ENCODE assay signal across 8 cellular contexts in the genomic region with DNA sequence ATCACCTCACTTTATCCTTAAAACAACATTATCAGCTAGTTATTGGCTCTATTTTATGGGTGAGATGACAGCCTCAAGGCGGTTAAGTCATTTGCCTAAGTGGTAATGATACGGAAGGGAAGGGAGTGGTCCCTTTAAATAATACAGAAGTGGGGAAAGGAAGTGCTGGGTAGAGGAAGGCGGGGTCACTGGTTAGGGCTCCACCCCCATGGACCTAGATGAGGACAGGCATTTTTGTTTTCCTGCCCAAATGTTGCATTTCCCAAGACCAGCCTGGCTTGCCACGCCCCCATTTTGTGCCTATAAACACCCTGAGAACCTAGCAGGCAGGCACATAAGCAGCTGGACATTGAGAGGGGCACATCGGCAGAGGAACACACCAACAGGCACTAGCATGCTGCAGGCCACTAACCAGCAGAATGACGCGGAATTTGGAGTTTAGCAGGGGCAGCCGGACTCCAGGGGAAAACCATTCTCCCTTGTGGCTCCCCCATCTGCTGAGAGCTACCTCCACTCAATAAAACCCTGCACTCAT.
DNase-seq lines count a peak whose midpoint lies in the region; FAIRE-seq and TF ChIP-seq lines count a peak whose summit lies in the region.

No MANE protein-coding gene starts in this region.

- TF ChIP-seq EP300 in H1 (IDR thresholded peaks at IDR 0.05; ENCODE audit: borderline replicate concordance in 1 of 2, low read depth in 2 of 2, low read length in 2 of 2), result no peak

- TF ChIP-seq CTCF in H1 (IDR thresholded peaks at IDR 0.05; ENCODE audit: control extremely low read depth in 1 of 3, insufficient read depth in 1 of 3, low read depth in 1 of 3, low read length in 3 of 3) (no peak), osteoblast (IDR thresholded peaks at IDR 0.05; ENCODE audit: extremely low read depth, low read depth, low read length) (no peak)

- no peak for FAIRE-seq in H1 (lab: Jason Lieb, UNC)

- H4K20me1 ChIP-seq in H1 (replicated peaks in 1 of 2; ENCODE audit: control insufficient read depth in 1 of 2, insufficient read depth in 2 of 2, low read length in 2 of 2) (no peaks in the 10 kb centered on the region), osteoblast (ENCODE audit: insufficient read depth, low read length) (no peaks in the 10 kb centered on the region)

- H3K9me3 ChIP-seq in H1 (ENCODE audit: insufficient read depth in 2 of 2, low read depth in 1 of 2, low read length in 1 of 2), result no peaks in the 10 kb centered on the region
- no peaks in the 10 kb centered on the region for H3K9me3 ChIP-seq in osteoblast (ENCODE audit: low read depth, low read length)

- H4K5ac ChIP-seq in H1 (ENCODE audit: insufficient read length, low read depth, low read length), result peak overlapping the region; percentile 24

- no peak overlapping the region for H3K23ac ChIP-seq in H1 (ENCODE audit: insufficient read length)

- H3K56ac ChIP-seq in H1 (replicated peaks; ENCODE audit: insufficient read length, low read depth, low read length), result no peak overlapping the region

- H2BK5ac ChIP-seq in H1 (ENCODE audit: low read depth, low read length), result peak overlapping the region; percentile 29; the same call in 1 of the 2 replicates

- 81% methylated on average over 8 of the region's 8 CpGs; no CpG with 5 or more reads in 1 of the 2 experiments for WGBS in H1 (ENCODE audit: extremely low coverage in 1 of 2, insufficient coverage in 1 of 2, insufficient read length in 1 of 2, insufficient replicate concordance in 2 of 2, low coverage in 1 of 2, low lambda C conversion rate in 2 of 2, missing lambda C conversion rate in 1 of 2), 2 experiments

- H2AFZ ChIP-seq in H1 (ENCODE audit: low read length) (peak overlapping the region; percentile 89), osteoblast (ENCODE audit: low read length) (no peak overlapping the region)

- 0 out of 2 replicates have a peak overlapping the region, but pooled peaks have one; percentile 64 for H3K18ac ChIP-seq in H1 (ENCODE audit: extremely low read depth, low read length)

- H3K4ac ChIP-seq in H1 (replicated peaks; ENCODE audit: insufficient read length, low read depth, low read length), result no peak overlapping the region

- no peaks in the 10 kb centered on the region for H3K79me1 ChIP-seq in H1 (ENCODE audit: low read depth, low read length)

- CTCF ChIA-PET in H1 (lab: Charles Lee; ENCODE audit: partially characterized antibody), result no interaction called here

- no peak overlapping the region for H2BK20ac ChIP-seq in H1 (ENCODE audit: low read length)

- H3K4me1 ChIP-seq in H1 (replicated peaks in 1 of 4; ENCODE audit: control insufficient read depth in 3 of 4, insufficient read depth in 4 of 4, low read length in 3 of 4) (peaks cover 0 to 8% (median 5%) of the 10 kb centered on the region in 4 experiments; a peak in 4 of 7 replicates), osteoblast (ENCODE audit: insufficient read depth, low read length) (peaks cover 67% of the 10 kb centered on the region)

- no peak overlapping the region for H3K27ac ChIP-seq in H1 (ENCODE audit: low read depth, low read length)
- peak overlapping the region; percentile 85 for H3K27ac ChIP-seq in osteoblast (ENCODE audit: low read depth, low read length)

- TF ChIP-seq POLR2A in H1 (IDR thresholded peaks at IDR 0.05; ENCODE audit: control extremely low read depth in 1 of 2, low read depth in 2 of 2, low read length in 2 of 2), result no peak

- H2BK15ac ChIP-seq in H1 (ENCODE audit: low read length), result peak overlapping the region; percentile 89; the same call in 1 of the 2 replicates

- H3K9ac ChIP-seq in H1 (replicated peaks in 1 of 4; ENCODE audit: extremely low read depth in 1 of 4, low read depth in 3 of 4, low read length in 3 of 4), result no peak overlapping the region

- no peak overlapping the region for H2AK5ac ChIP-seq in H1 (ENCODE audit: low read depth, low read length)

- H3K4me2 ChIP-seq in H1 (ENCODE audit: insufficient read depth in 1 of 2, low read depth in 2 of 2, low read length in 2 of 2) (peak overlapping the region; percentile 37 to 47), osteoblast (ENCODE audit: insufficient read depth, low read length) (peak overlapping the region; percentile 80)

- POLR2A ChIA-PET in H1 (lab: Charles Lee; ENCODE audit: partially characterized antibody), result no interaction called here

- DNase-seq in GDM1 (lab: John Stamatoyannopoulos, UW) (peak; percentile 10), NCI-H2227 treated with DMSO at 0.1 percent for 48 hours (lab: John Stamatoyannopoulos, UW) (peak; percentile 59), H1 (ENCODE audit: low read depth in 1 of 2, low spot score in 2 of 2) (peak in 1 of 2 experiments; percentile 47), osteoblast (ENCODE audit: insufficient read length, low spot score, missing footprints) (no peak), NCI-H146 (lab: John Stamatoyannopoulos, UW) (no peak), cerebellum (ENCODE audit: low spot score) (no peak)
- no peak for DNase-seq in activated naive CD4-positive, alpha-beta T cell treated with Interleukin-2 at 50 U/mL for 16 hours
- no peak for DNase-seq in activated CD8-positive, alpha-beta memory T cell treated with anti-CD3 and anti-CD28 coated beads for 24 hours

- H3K79me2 ChIP-seq in H1 (ENCODE audit: control insufficient read depth in 1 of 2, insufficient read depth in 2 of 2, low read length in 2 of 2) (no peaks in the 10 kb centered on the region), osteoblast (ENCODE audit: insufficient read depth, low read length) (peaks cover 98% of the 10 kb centered on the region)

- H4K91ac ChIP-seq in H1 (replicated peaks; ENCODE audit: insufficient read length, low read length), result no peak overlapping the region

- no peak overlapping the region for H3K14ac ChIP-seq in H1 (ENCODE audit: insufficient read length)

- peak overlapping the region; percentile 86 for H2BK12ac ChIP-seq in H1 (ENCODE audit: low read depth, low read length)

- H2BK120ac ChIP-seq in H1 (replicated peaks; ENCODE audit: low read depth, low read length), result no peak overlapping the region

- H3K23me2 ChIP-seq in H1 (ENCODE audit: low read depth, low read length), result no peaks in the 10 kb centered on the region

- no peak overlapping the region for H3K4me3 ChIP-seq in H1 (ENCODE audit: extremely low read depth in 1 of 4, insufficient read depth in 2 of 4, low read depth in 3 of 4, low read length in 4 of 4)
- peak overlapping the region; percentile 56 for H3K4me3 ChIP-seq in osteoblast (ENCODE audit: insufficient read depth, low read length)

- no peak overlapping the region for H4K8ac ChIP-seq in H1 (ENCODE audit: extremely low read depth, insufficient read depth, low read length)

- no peaks in the 10 kb centered on the region for H3K27me3 ChIP-seq in H1 (replicated peaks in 1 of 4; ENCODE audit: control insufficient read depth in 3 of 4, extremely low read depth in 1 of 4, insufficient read depth in 3 of 4, low read length in 3 of 4)
- no peaks in the 10 kb centered on the region for H3K27me3 ChIP-seq in osteoblast (ENCODE audit: insufficient read depth, low read length)

- TF ChIP-seq RAD21 in H1 (IDR thresholded peaks at IDR 0.05 in 1 of 2, conservative IDR thresholded peaks at IDR 0.05 in 1 of 2; ENCODE audit: low read depth in 2 of 2, low read length in 2 of 2), result no peak

- H3K36me3 ChIP-seq in H1 (ENCODE audit: control insufficient read depth in 2 of 4, insufficient read depth in 4 of 4, low read length in 3 of 4) (no peaks in the 10 kb centered on the region), osteoblast (ENCODE audit: insufficient read depth, low read length) (no peaks in the 10 kb centered on the region)

TF ChIP-seq in H1, 55 proteins besides CTCF, POLR2A, EP300 and RAD21:
- TF ChIP-seq SUZ12 (IDR thresholded peaks at IDR 0.05; ENCODE audit: low read length) (no peak), ZNF274 (IDR thresholded peaks at IDR 0.05; ENCODE audit: borderline replicate concordance, extremely low read depth, low read length) (no peak), BRCA1 (IDR thresholded peaks at IDR 0.05; ENCODE audit: low read depth, low read length) (no peak), CREB1 (IDR thresholded peaks at IDR 0.05) (no peak)

Comparison
In these comparisons a context has a peak if more than half of its experiments do, and no peak if none do; other contexts are left out.
1. DNase-seq: peak in GDM1 (single experiment) and NCI-H2227 treated with DMSO at 0.1 percent for 48 hours (single experiment); none in osteoblast (single experiment), NCI-H146 (single experiment), activated naive CD4-positive, alpha-beta T cell treated with Interleukin-2 at 50 U/mL for 16 hours (single experiment), cerebellum (single experiment) and activated CD8-positive, alpha-beta memory T cell treated with anti-CD3 and anti-CD28 coated beads for 24 hours (single experiment).